3 cellular contexts compared by ENCODE assay signal in genomic region chr13:34547929-34548328, GRCh38.
"Had no signal": no experiment of that assay in that cellular context is flagged by ENCODE, and none has a peak within 500 bp of the region (broad histone marks: within the 10 kb centered on the region; RNA-seq: fewer than 3 reads in every experiment).

No MANE protein-coding gene starts in this region.

- H3K4me3 ChIP-seq: GM12878 had no signal

- DNase-seq: GDM1, GF-D8 had no signal

- ATAC-seq: GM12878 had no signal
